In the genomic region with DNA sequence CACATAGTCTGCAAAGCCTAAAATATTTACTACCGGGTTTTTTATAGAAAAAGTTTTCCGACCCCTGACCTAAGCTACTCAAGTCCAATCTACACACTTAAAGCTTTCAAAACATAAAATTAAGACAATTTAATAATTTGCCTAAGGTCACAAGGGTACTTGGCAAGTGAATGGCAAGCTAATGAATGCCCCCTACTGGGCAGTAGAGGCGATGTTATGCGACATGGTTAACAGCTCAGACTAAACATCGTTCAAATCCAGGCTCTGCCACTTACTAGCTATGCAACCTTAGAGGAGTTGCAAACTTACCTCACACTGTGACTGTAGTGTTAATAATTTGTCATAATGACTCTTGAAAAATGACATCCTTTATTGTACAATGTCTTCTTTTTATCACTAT, we compare ENCODE assay signal across 8 cellular contexts.
A peak's percentile ranks its signal among the peaks of the same experiment; 100 is the strongest.
DNase-seq lines count a peak whose midpoint lies in the region; ATAC-seq and TF ChIP-seq lines count a peak whose summit lies in the region.

No MANE protein-coding gene starts in this region.

- no peak overlapping the region for H3K9ac ChIP-seq in fibroblast of lung (ENCODE audit: insufficient read depth, low read length)

- H3K27me3 ChIP-seq in Panc1 (ENCODE audit: control insufficient read depth, insufficient read depth, low read length), result peaks cover 2% of the 10 kb centered on the region; the same call in 1 of the 2 replicates
- H3K27me3 ChIP-seq in fibroblast of lung (ENCODE audit: control insufficient read depth, insufficient read depth, low read length), result no peaks in the 10 kb centered on the region
- H3K27me3 ChIP-seq in MG63, result no peaks in the 10 kb centered on the region

- no peak overlapping the region for H3K27ac ChIP-seq in Panc1 (ENCODE audit: low read length)
- no peak overlapping the region for H3K27ac ChIP-seq in fibroblast of lung (ENCODE audit: insufficient read depth, low read length)

- H3K4me1 ChIP-seq in Panc1 (ENCODE audit: control insufficient read depth, insufficient read depth, low read length) (no peaks in the 10 kb centered on the region), fibroblast of lung (ENCODE audit: control insufficient read depth, extremely low read depth, insufficient read depth, low read length) (no peaks in the 10 kb centered on the region)

- H3K4me2 ChIP-seq in fibroblast of lung (ENCODE audit: extremely low read depth, insufficient read depth, low read length), result no peak overlapping the region

- TF ChIP-seq CTCF in Panc1 (IDR thresholded peaks at IDR 0.05) (peak; percentile 72), fibroblast of lung (conservative IDR thresholded peaks at IDR 0.05 in 1 of 2, IDR thresholded peaks at IDR 0.05 in 1 of 2; ENCODE audit: low read depth in 1 of 2, low read length in 2 of 2) (peak; percentile 44 to 83)

- CTCF ChIA-PET in Panc1 (lab: Charles Lee), result interaction anchor here (0.7 to 1.0 kb wide), 2 partner anchors 484 to 794 kb away, joined by 4 to 6 read pairs; no protein-coding TSS in a partner anchor

- no peaks in the 10 kb centered on the region for H3K79me2 ChIP-seq in fibroblast of lung (ENCODE audit: control insufficient read depth, insufficient read depth, low read length)

- intact Hi-C loops in Panc1 (cut with micrococcal nuclease; ENCODE audit: unreplicated experiment), result no loop called here

- ATAC-seq in Panc1 (no peak), GM18907 (IDR thresholded peaks at IDR 0.05; ENCODE audit: unreplicated experiment) (no peak), HG02763 (IDR thresholded peaks at IDR 0.05; ENCODE audit: unreplicated experiment) (no peak)

- no peak overlapping the region for H3K4me3 ChIP-seq in Panc1 (ENCODE audit: low read depth in 2 of 2, low read length in 2 of 2)
- no peak overlapping the region for H3K4me3 ChIP-seq in fibroblast of lung (replicated peaks in 1 of 4; ENCODE audit: control extremely low read depth in 1 of 4, insufficient read depth in 1 of 4, low read depth in 3 of 4, low read length in 4 of 4)
- H3K4me3 ChIP-seq in MG63, result no peak overlapping the region

- no peak overlapping the region for H2AFZ ChIP-seq in fibroblast of lung (ENCODE audit: low read length)

- DNase-seq in DMS53 treated with DMSO at 0.1 percent for 48 hours (lab: John Stamatoyannopoulos, UW; ENCODE audit: unreplicated experiment) (peak; percentile 86), HuH-7 (ENCODE audit: low spot score) (peak; percentile 36), Panc1 (ENCODE audit: low read depth, low spot score) (no peak), fibroblast of lung (ENCODE audit: low read depth in 2 of 2) (peak; percentile 11 to 64), renal cortical epithelial cell (ENCODE audit: low read depth) (peak; percentile 62), MG63 (no peak)

- no TSS peak for BruUV-seq in Panc1 (replicated peaks; lab: Mats Ljungman, UMichigan)

- H4K20me1 ChIP-seq in fibroblast of lung (ENCODE audit: control insufficient read depth, extremely low read depth, insufficient read depth, low read length), result no peaks in the 10 kb centered on the region

- POLR2A ChIA-PET in Panc1 (lab: Charles Lee), result interaction anchor here (0.6 kb wide), 1 partner anchor 151 kb away, joined by 3 read pairs; no protein-coding TSS in a partner anchor

- in situ Hi-C loops in Panc1 (cut with HindIII; ENCODE audit: low pct_unique_long_range_greater_than_20kb, low sequenced_read_pairs), result no loop called here

- H3K9me3 ChIP-seq in Panc1 (ENCODE audit: control insufficient read depth, insufficient read depth, low read depth, low read length), result no peaks in the 10 kb centered on the region
- H3K9me3 ChIP-seq in fibroblast of lung (ENCODE audit: control insufficient read depth, insufficient read depth, low read depth, low read length), result no peaks in the 10 kb centered on the region
- no peaks in the 10 kb centered on the region for H3K9me3 ChIP-seq in MG63

- H3K36me3 ChIP-seq in Panc1 (ENCODE audit: control insufficient read depth, insufficient read depth, low read length) (no peaks in the 10 kb centered on the region), fibroblast of lung (ENCODE audit: control insufficient read depth, insufficient read depth, low read length) (no peaks in the 10 kb centered on the region), MG63 (no peaks in the 10 kb centered on the region)

Comparison
In these comparisons a context has a peak if more than half of its experiments do, and no peak if none do; other contexts are left out.
1. DNase-seq: peak in DMS53 treated with DMSO at 0.1 percent for 48 hours (single experiment), HuH-7 (single experiment), fibroblast of lung (2 of 2) and renal cortical epithelial cell (single experiment); none in Panc1 (single experiment) and MG63 (single experiment).